ENCODE assay signal across 7 cellular contexts in the genomic region with DNA sequence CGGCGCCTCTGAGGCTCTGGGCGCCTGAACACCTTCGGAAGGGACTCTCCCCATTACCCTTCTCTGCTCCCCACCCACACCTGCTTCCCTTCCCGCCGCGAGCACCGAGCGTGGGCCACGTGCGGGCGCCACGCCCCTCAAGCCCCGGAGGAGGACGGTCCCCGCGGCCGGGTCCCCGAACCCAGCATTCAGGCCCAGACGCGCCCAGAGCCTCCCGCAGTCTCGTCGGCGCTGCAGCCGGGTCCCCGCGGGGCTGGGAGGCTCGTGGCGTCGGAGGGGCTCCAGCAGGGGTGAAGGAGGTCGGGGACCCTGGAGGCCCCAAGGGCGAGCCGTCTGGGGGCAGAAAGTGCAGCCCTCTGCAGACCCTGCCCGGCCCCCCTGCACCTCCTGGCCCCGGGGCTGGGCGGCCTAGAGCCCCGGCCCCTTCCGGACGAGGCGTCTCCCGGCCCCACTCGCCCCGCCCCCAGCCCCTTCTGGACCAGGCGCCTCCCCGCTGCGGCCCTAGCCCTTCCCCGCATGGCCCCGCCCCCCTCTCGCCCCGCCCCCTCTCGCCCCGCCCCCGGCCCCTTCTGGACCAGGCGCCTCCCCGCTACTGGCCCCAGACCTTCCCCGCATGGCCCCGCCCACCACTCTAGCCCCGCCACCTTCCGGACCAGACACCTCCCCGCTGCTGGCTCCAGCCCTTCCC. TPM values are rescaled to one million over a fixed set of nuclear protein-coding genes. Genes with fewer than 3 reads are reported as not detected.
DNase-seq lines count a peak whose midpoint lies in the region; ATAC-seq and TF ChIP-seq lines count a peak whose summit lies in the region.

No MANE protein-coding gene starts in this region.

- peak overlapping the region; percentile 35 for H3K4me3 ChIP-seq in mononuclear cell (ENCODE audit: low read length)

- ATAC-seq in HG03064 (IDR thresholded peaks at IDR 0.05; ENCODE audit: low read depth, unreplicated experiment), result peak; percentile 64
- peak; percentile 84 for ATAC-seq in activated CD8-positive, alpha-beta memory T cell treated with anti-CD3 and anti-CD28 coated beads, Interleukin-2, amount 10 ng/mL, durations not matched to agents 7 days and 5 days

- no peaks in the 10 kb centered on the region for H3K27me3 Mint-ChIP-seq in activated CD8-positive, alpha-beta memory T cell treated with anti-CD3 and anti-CD28 coated beads, Interleukin-2, amount 10 ng/mL, durations not matched to agents 7 days and 5 days
- H3K27me3 Mint-ChIP-seq in endothelial cell (ENCODE audit: unreplicated experiment), result peaks cover 3% of the 10 kb centered on the region

- H3K36me3 Mint-ChIP-seq in activated CD8-positive, alpha-beta memory T cell treated with anti-CD3 and anti-CD28 coated beads, Interleukin-2, amount 10 ng/mL, durations not matched to agents 7 days and 5 days, result no peaks in the 10 kb centered on the region
- H3K36me3 Mint-ChIP-seq in endothelial cell (ENCODE audit: low read depth, unreplicated experiment), result no peaks in the 10 kb centered on the region

- peaks cover 2% of the 10 kb centered on the region for H3K4me1 Mint-ChIP-seq in activated CD8-positive, alpha-beta memory T cell treated with anti-CD3 and anti-CD28 coated beads, Interleukin-2, amount 10 ng/mL, durations not matched to agents 7 days and 5 days
- no peaks in the 10 kb centered on the region for H3K4me1 Mint-ChIP-seq in endothelial cell (ENCODE audit: unreplicated experiment)

- H3K27ac Mint-ChIP-seq in activated CD8-positive, alpha-beta memory T cell treated with anti-CD3 and anti-CD28 coated beads, Interleukin-2, amount 10 ng/mL, durations not matched to agents 7 days and 5 days, result no peak overlapping the region
- no peak overlapping the region for H3K27ac Mint-ChIP-seq in endothelial cell (ENCODE audit: unreplicated experiment)

- H3K4me1 ChIP-seq in mononuclear cell (ENCODE audit: insufficient read depth, low read length), result peaks cover 19% of the 10 kb centered on the region

- no peak for TF ChIP-seq CTCF in endothelial cell (IDR thresholded peaks at IDR 0.05; ENCODE audit: unreplicated experiment)

- no peaks in the 10 kb centered on the region for H3K9me3 Mint-ChIP-seq in activated CD8-positive, alpha-beta memory T cell treated with anti-CD3 and anti-CD28 coated beads, Interleukin-2, amount 10 ng/mL, durations not matched to agents 7 days and 5 days (ENCODE audit: low read depth)
- no peaks in the 10 kb centered on the region for H3K9me3 Mint-ChIP-seq in endothelial cell (ENCODE audit: unreplicated experiment)

- peak; percentile 56 for TF ChIP-seq POLR2A in GM18526 (IDR thresholded peaks at IDR 0.05; ENCODE audit: extremely low read depth, insufficient read length)

- DNase-seq in NCI-H82 (lab: John Stamatoyannopoulos, UW), result peak; percentile 96
- DNase-seq in activated CD8-positive, alpha-beta memory T cell treated with anti-CD3 and anti-CD28 coated beads, Interleukin-2, amount 10 ng/mL, durations not matched to agents 7 days and 5 days, result peak; percentile 93
- peak; percentile 88 for DNase-seq in endothelial cell (ENCODE audit: low spot score)
- DNase-seq in stimulated activated CD8-positive, alpha-beta memory T cell treated with anti-CD3 and anti-CD28 coated beads, Interleukin-4, amount 100 ng/mL, for 1 hour (ENCODE audit: low read depth in 2 of 2, low spot score in 1 of 2), result peak; percentile 49 to 73

- no peaks in the 10 kb centered on the region for H3K27me3 ChIP-seq in mononuclear cell (ENCODE audit: insufficient read depth, low read length)

- no peaks in the 10 kb centered on the region for H3K9me3 ChIP-seq in mononuclear cell (ENCODE audit: low read depth, low read length)

- CTCF ChIA-PET in activated CD8-positive, alpha-beta memory T cell treated with anti-CD3 and anti-CD28 coated beads, Interleukin-2, amount 10 ng/mL, durations not matched to agents 7 days and 5 days (lab: Charles Lee), result no interaction called here

- peak overlapping the region; percentile 45 for H3K4me3 Mint-ChIP-seq in activated CD8-positive, alpha-beta memory T cell treated with anti-CD3 and anti-CD28 coated beads, Interleukin-2, amount 10 ng/mL, durations not matched to agents 7 days and 5 days
- H3K4me3 Mint-ChIP-seq in endothelial cell (ENCODE audit: unreplicated experiment), result no peak overlapping the region

RNA-seq across cellular contexts. Expression of gene SMIM1, which starts 0.4 kb away (rescaled TPM):
- not detected for total RNA-seq in activated CD8-positive, alpha-beta memory T cell treated with anti-CD3 and anti-CD28 coated beads, Interleukin-2, amount 10 ng/mL, durations not matched to agents 7 days and 5 days
- total RNA-seq in endothelial cell (ENCODE audit: unreplicated experiment) (2.1 TPM), mononuclear cell (0.73 TPM)

RNA-seq across cellular contexts. Expression of gene CCDC27, which starts 19.9 kb away (rescaled TPM):
- not detected for total RNA-seq in activated CD8-positive, alpha-beta memory T cell treated with anti-CD3 and anti-CD28 coated beads, Interleukin-2, amount 10 ng/mL, durations not matched to agents 7 days and 5 days
- not detected for total RNA-seq in endothelial cell (ENCODE audit: unreplicated experiment)
- not detected for total RNA-seq in mononuclear cell

RNA-seq across cellular contexts. Expression of gene LRRC47, which starts 24.1 kb away (rescaled TPM):
- 10 to 100 TPM; 31.8 to 42.6 TPM for total RNA-seq in activated CD8-positive, alpha-beta memory T cell treated with anti-CD3 and anti-CD28 coated beads, Interleukin-2, amount 10 ng/mL, durations not matched to agents 7 days and 5 days
- 52.2 TPM for total RNA-seq in endothelial cell (ENCODE audit: unreplicated experiment)
- total RNA-seq in mononuclear cell, result 20.9 TPM

Comparison
In these comparisons a context has a peak if more than half of its experiments do, and no peak if none do; other contexts are left out.
1. Peak in every context shown above with its lines: DNase-seq, ATAC-seq and H3K4me3 ChIP-seq.